In genomic region chr13:106899444-106899843, GRCh38 we compare ENCODE assay signal across 24 cellular contexts.
"Had no signal": no experiment of that assay in that cellular context is flagged by ENCODE, and none has a peak within 500 bp of the region (broad histone marks: within the 10 kb centered on the region; RNA-seq: fewer than 3 reads in every experiment).

No MANE protein-coding gene starts in this region.

- H3K4me3 ChIP-seq: adrenal gland, left ventricle myocardium inferior, lung, prostate gland, smooth muscle cell, stomach, thyroid gland, upper lobe of left lung had no signal

- DNase-seq: activated CD4-positive, alpha-beta memory T cell treated with anti-CD3 and anti-CD28 coated beads for 36 hours; activated CD4-positive, alpha-beta T cell treated with anti-CD3 and anti-CD28 coated beads, Interleukin-2, amount 10 ng/mL, durations not matched to agents 24 days and 14 days; activated CD4-positive, CD25-positive, alpha-beta regulatory T cell treated with anti-CD3 and anti-CD28 coated beads, Interleukin-2, amount 50 U/mL, for 72 hours; activated CD8-positive, alpha-beta memory T cell treated with anti-CD3 and anti-CD28 coated beads, Interleukin-2, amount 50 U/mL, for 4 hours; activated effector memory CD4-positive, alpha-beta T cell treated with anti-CD3 and anti-CD28 coated beads, Interleukin-2, amount 50 U/mL, for 16 hours; activated naive CD4-positive, alpha-beta T cell treated with anti-CD3 and anti-CD28 coated beads for 36 hours; activated naive CD8-positive, alpha-beta T cell treated with anti-CD3 and anti-CD28 coated beads for 36 hours; activated T-cell treated with anti-CD3 and anti-CD28 coated beads, Interleukin-2, amount 50 U/mL, for 1 hour; adrenal gland; central memory CD4-positive, alpha-beta T cell; foreskin keratinocyte; left ventricle myocardium inferior; stimulated activated CD4-positive, alpha-beta T cell treated with anti-CD3 and anti-CD28 coated beads, Interleukin-2, amount 100 ng/mL, for 24 hours; stimulated activated naive B cell treated with anti-CD40 and anti-IgM and Interleukin-4, amounts not matched to agents 10 μg/mL and 1 μg/mL and 100 μg/mL, for 72 hours; stomach; T-helper 9 cell; thyroid gland; upper lobe of left lung; WERI-Rb-1 had no signal

- H3K9me3 ChIP-seq: adrenal gland, neutrophil, prostate gland, stomach, thyroid gland, upper lobe of left lung had no signal

- ATAC-seq: esophagus mucosa; foreskin keratinocyte; stimulated activated naive B cell treated with anti-CD40 and anti-IgM and Interleukin-4, amounts not matched to agents 10 μg/mL and 1 μg/mL and 100 μg/mL, for 72 hours had no signal

- H3K36me3 ChIP-seq: adrenal gland, left ventricle myocardium inferior, neutrophil, prostate gland, stomach, thyroid gland, upper lobe of left lung, WERI-Rb-1 had no signal

- H3K27me3 ChIP-seq: adrenal gland, foreskin keratinocyte, neutrophil, stomach, thyroid gland, upper lobe of left lung had no signal

- H3K4me2 ChIP-seq: smooth muscle cell had no signal

- H3K4me1 ChIP-seq: adrenal gland, foreskin keratinocyte, left ventricle myocardium inferior, prostate gland, thyroid gland had no signal

- H3K27ac ChIP-seq: adrenal gland, foreskin keratinocyte, left ventricle myocardium inferior, neutrophil, prostate gland, stomach, thyroid gland, upper lobe of left lung, WERI-Rb-1 had no signal
